24 cellular contexts compared by ENCODE assay signal in the genomic region with DNA sequence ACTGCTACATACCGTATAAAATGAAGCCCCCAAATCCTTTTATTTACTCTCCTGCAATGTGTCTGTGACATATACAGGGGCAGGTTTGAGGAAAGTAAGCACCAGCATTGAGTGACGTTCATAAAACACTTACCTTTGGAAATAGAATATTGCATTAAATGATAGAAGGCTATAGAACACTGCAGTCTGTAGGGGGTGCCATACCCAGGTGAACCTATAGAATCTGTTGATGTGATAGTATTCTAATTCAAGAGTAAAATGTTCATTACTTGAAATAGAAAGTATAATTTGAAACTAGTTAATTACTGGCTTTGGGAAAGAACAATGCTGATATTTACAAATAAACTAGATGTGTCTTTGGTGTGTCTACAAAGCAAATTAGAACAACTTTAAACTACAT. TPM values are rescaled to one million over a fixed set of nuclear protein-coding genes. Genes with fewer than 3 reads are reported as not detected.
DNase-seq lines count a peak whose midpoint lies in the region; FAIRE-seq and TF ChIP-seq lines count a peak whose summit lies in the region.
"Had no signal": no experiment of that assay in that cellular context is flagged by ENCODE, and none has a peak within 500 bp of the region (broad histone marks: within the 10 kb centered on the region; RNA-seq: fewer than 3 reads in every experiment).

No MANE protein-coding gene starts in this region.

- no peak overlapping the region for H3K4me2 ChIP-seq in mammary epithelial cell (ENCODE audit: insufficient read depth, low read depth, low read length)
- no peak overlapping the region for H3K4me2 ChIP-seq in PC-9
- H3K4me2 ChIP-seq in endothelial cell of umbilical vein (ENCODE audit: insufficient read depth, low read length): no peak overlapping the region
- no peak overlapping the region for H3K4me2 ChIP-seq in mesenchymal stem cell (ENCODE audit: low read length, poor library complexity, severe bottlenecking)
- H3K4me2 ChIP-seq: A549 had no signal

- H3K79me2 ChIP-seq in mammary epithelial cell (ENCODE audit: insufficient read depth, low read length): no peaks in the 10 kb centered on the region
- no peaks in the 10 kb centered on the region for H3K79me2 ChIP-seq in PC-9 (ENCODE audit: low read depth)
- H3K79me2 ChIP-seq in endothelial cell of umbilical vein (ENCODE audit: control insufficient read depth, insufficient read depth, low read length): no peaks in the 10 kb centered on the region

- no peak for TF ChIP-seq CTCF in MCF 10A (IDR thresholded peaks at IDR 0.05; ENCODE audit: unreplicated experiment)
- TF ChIP-seq CTCF in mammary epithelial cell (conservative IDR thresholded peaks at IDR 0.05 in 1 of 2, IDR thresholded peaks at IDR 0.05 in 1 of 2; ENCODE audit: extremely low read depth in 1 of 2, insufficient read depth in 1 of 2, low read depth in 1 of 2, low read length in 2 of 2): peak in 1 of 2 donors; percentile 53
- peak; percentile 38; the same call in 1 of the 2 replicates for TF ChIP-seq CTCF in PC-9 (conservative IDR thresholded peaks at IDR 0.05)
- no peak for TF ChIP-seq CTCF in endothelial cell of umbilical vein (IDR thresholded peaks at IDR 0.05; ENCODE audit: extremely low read depth in 1 of 2, insufficient read depth in 1 of 2, low read depth in 1 of 2, low read length in 2 of 2)

- POLR2A ChIA-PET in MCF 10A (lab: Yijun Ruan, JAX) (no interaction called here), PC-9 (lab: Charles Lee; ENCODE audit: unreplicated experiment) (no interaction called here), endothelial cell of umbilical vein (lab: Charles Lee) (no interaction called here)

- no peak overlapping the region for H2BK12ac ChIP-seq in mesenchymal stem cell (ENCODE audit: low read length in 2 of 2)

- H3K4me1 ChIP-seq in mammary epithelial cell (ENCODE audit: insufficient read depth, low read length) (no peaks in the 10 kb centered on the region), PC-9 (replicated peaks; ENCODE audit: insufficient read depth) (no peaks in the 10 kb centered on the region), endothelial cell of umbilical vein (ENCODE audit: control insufficient read depth, extremely low read depth, insufficient read depth, low read length) (no peaks in the 10 kb centered on the region), mesenchymal stem cell (ENCODE audit: control insufficient read depth, insufficient read depth, low read depth, low read length) (no peaks in the 10 kb centered on the region), HAP-1 (no peaks in the 10 kb centered on the region)
- H3K4me1 ChIP-seq: A549, left lung, thyroid gland had no signal

- no peaks in the 10 kb centered on the region for H3K9me1 ChIP-seq in endothelial cell of umbilical vein (replicated peaks; ENCODE audit: control insufficient read depth, extremely low read depth, insufficient read depth, low read length)

- H4K20me1 ChIP-seq in mammary epithelial cell (ENCODE audit: insufficient read depth, low read length) (no peaks in the 10 kb centered on the region), PC-9 (ENCODE audit: insufficient read depth) (no peaks in the 10 kb centered on the region), endothelial cell of umbilical vein (replicated peaks; ENCODE audit: control insufficient read depth, extremely low read depth, insufficient read depth, low read length) (no peaks in the 10 kb centered on the region)

- H3K9me3 ChIP-seq in mammary epithelial cell (replicated peaks; ENCODE audit: insufficient read depth, low read length) (no peaks in the 10 kb centered on the region), PC-9 (ENCODE audit: insufficient read depth, low read depth) (no peaks in the 10 kb centered on the region), endothelial cell of umbilical vein (replicated peaks; ENCODE audit: control insufficient read depth, insufficient read depth, low read length) (no peaks in the 10 kb centered on the region), mesenchymal stem cell (ENCODE audit: control insufficient read depth, low read length) (no peaks in the 10 kb centered on the region), HAP-1 (no peaks in the 10 kb centered on the region)
- H3K9me3 ChIP-seq: A549, left lung, thyroid gland had no signal

- no peaks in the 10 kb centered on the region for H3K36me3 Mint-ChIP-seq in MCF 10A (ENCODE audit: insufficient read depth, unreplicated experiment)
- H3K36me3 Mint-ChIP-seq: CD14-positive monocyte, IgD-negative memory B cell had no signal

- H3K36me3 ChIP-seq in mammary epithelial cell (ENCODE audit: insufficient read depth, low read length) (no peaks in the 10 kb centered on the region), PC-9 (ENCODE audit: low read depth) (no peaks in the 10 kb centered on the region), endothelial cell of umbilical vein (ENCODE audit: control insufficient read depth in 2 of 2, extremely low read depth in 1 of 2, insufficient read depth in 2 of 2, low read length in 2 of 2) (no peaks in the 10 kb centered on the region), mesenchymal stem cell (ENCODE audit: control insufficient read depth in 1 of 2, insufficient read depth in 2 of 2, low read depth in 1 of 2, low read length in 2 of 2) (no peaks in the 10 kb centered on the region), HAP-1 (replicated peaks) (no peaks in the 10 kb centered on the region)
- H3K36me3 ChIP-seq: left lung, thyroid gland had no signal

- no peak overlapping the region for H2BK120ac ChIP-seq in mesenchymal stem cell (ENCODE audit: low read depth, low read length)

- H3K27me3 ChIP-seq in mammary epithelial cell (ENCODE audit: insufficient read depth, low read length) (no peaks in the 10 kb centered on the region), PC-9 (ENCODE audit: insufficient read depth, low read depth) (no peaks in the 10 kb centered on the region), endothelial cell of umbilical vein (ENCODE audit: control insufficient read depth in 2 of 2, insufficient read depth in 2 of 2, low read length in 2 of 2) (no peaks in the 10 kb centered on the region), mesenchymal stem cell (ENCODE audit: control insufficient read depth in 1 of 2, insufficient read depth in 1 of 2, low read length in 2 of 2) (no peaks in the 10 kb centered on the region), HAP-1 (ENCODE audit: low read depth) (no peaks in the 10 kb centered on the region)
- H3K27me3 ChIP-seq: left lung, thyroid gland had no signal

- peak; percentile 16 for DNase-seq in MCF 10A (ENCODE audit: unreplicated experiment)
- no peak for DNase-seq in mammary epithelial cell
- DNase-seq in PC-9: no peak
- DNase-seq in endothelial cell of umbilical vein (ENCODE audit: low read depth, low spot score): no peak
- DNase-seq in mesenchymal stem cell: no peak
- no peak for DNase-seq in HAP-1 (ENCODE audit: low spot score in 2 of 2)
- DNase-seq in stimulated activated CD4-positive, alpha-beta T cell treated with anti-CD3 and anti-CD28 coated beads, Interleukin-12 subunit alpha, Interleukin-12 subunit beta, amount 100 ng/mL, for 4 hours: no peak
- no peak for DNase-seq in epidermal melanocyte (ENCODE audit: insufficient read length, low spot score)
- DNase-seq: activated CD4-positive, alpha-beta T cell treated with anti-CD3 and anti-CD28 coated beads, Interleukin-2, amount 10 ng/mL, durations not matched to agents 24 days and 14 days; activated CD8-positive, alpha-beta memory T cell treated with anti-CD3 and anti-CD28 coated beads, Interleukin-2, amount 50 U/mL, for 48 hours; activated gamma-delta T cell treated with Interleukin-2 at 50 U/mL for 16 hours; amygdala; DMS153; GOT3; left lung; NCI-H2081; NCI-H510A; retina; stimulated activated naive CD4-positive, alpha-beta T cell; SW 1271; thyroid gland had no signal

- dilution Hi-C loops in mammary epithelial cell (cut with HindIII; ENCODE audit: low sequenced_read_pairs): no loop called here
- dilution Hi-C loops in endothelial cell of umbilical vein (cut with MboI; ENCODE audit: extremely low pct_ligation_motif_present, low sequenced_read_pairs): no loop called here

- CTCF ChIA-PET in MCF 10A (lab: Yijun Ruan, JAX) (interaction anchor here (0.6 to 1.3 kb wide), 2 partner anchors 16 to 20 kb away, joined by 3 to 4 read pairs; no protein-coding TSS in a partner anchor), mammary epithelial cell (lab: Charles Lee; ENCODE audit: low non-redundant PET) (no interaction called here), PC-9 (lab: Charles Lee) (no interaction called here), endothelial cell of umbilical vein (lab: Charles Lee) (interaction anchor here (1.1 kb wide), 1 partner anchor 42 kb away, joined by 3 read pairs; no protein-coding TSS in a partner anchor)

- H4K8ac ChIP-seq in mesenchymal stem cell (ENCODE audit: low read length): no peak overlapping the region

- no peak overlapping the region for H2BK15ac ChIP-seq in mesenchymal stem cell (ENCODE audit: low read depth, poor library complexity, severe bottlenecking)

- H3K9me2 ChIP-seq in PC-9 (ENCODE audit: insufficient read depth): no peaks in the 10 kb centered on the region

- in situ Hi-C loops in mammary epithelial cell (cut with MboI; ENCODE audit: low sequenced_read_pairs in 2 of 2) (no loop called here), HAP-1 (cut with MboI; ENCODE audit: low sequenced_read_pairs) (no loop called here)

- no peaks in the 10 kb centered on the region for H3K4me1 Mint-ChIP-seq in MCF 10A (ENCODE audit: insufficient read depth, unreplicated experiment)
- H3K4me1 Mint-ChIP-seq: activated CD4-positive, alpha-beta T cell treated with anti-CD3 and anti-CD28 coated beads, Interleukin-2, amount 10 ng/mL, durations not matched to agents 24 days and 14 days; CD14-positive monocyte; IgD-negative memory B cell had no signal

- no peaks in the 10 kb centered on the region for H3K79me1 ChIP-seq in mesenchymal stem cell (replicated peaks; ENCODE audit: low read length, poor library complexity, severe bottlenecking)

- H3K9ac ChIP-seq in mammary epithelial cell (ENCODE audit: insufficient read depth, low read length) (no peak overlapping the region), endothelial cell of umbilical vein (replicated peaks; ENCODE audit: extremely low read depth, insufficient read depth, low read length) (no peak overlapping the region), mesenchymal stem cell (ENCODE audit: low read length) (no peak overlapping the region)

- H3K27me3 Mint-ChIP-seq in MCF 10A (ENCODE audit: insufficient read depth, unreplicated experiment): no peaks in the 10 kb centered on the region
- H3K27me3 Mint-ChIP-seq: activated CD4-positive, alpha-beta T cell treated with anti-CD3 and anti-CD28 coated beads, Interleukin-2, amount 10 ng/mL, durations not matched to agents 24 days and 14 days; IgD-negative memory B cell had no signal

- peaks cover 7% of the 10 kb centered on the region for H3K9me3 Mint-ChIP-seq in MCF 10A (ENCODE audit: unreplicated experiment)

- H2AFZ ChIP-seq in mammary epithelial cell (ENCODE audit: low read depth, low read length) (no peak overlapping the region), PC-9 (no peak overlapping the region), endothelial cell of umbilical vein (ENCODE audit: low read depth, low read length) (no peak overlapping the region), mesenchymal stem cell (ENCODE audit: low read depth, low read length) (no peak overlapping the region)

- WGBS in mammary epithelial cell (ENCODE audit: low coverage, missing lambda C conversion rate): 90% methylated on average over 2 of the region's 2 CpGs
- WGBS in mesenchymal stem cell: 86% methylated on average over 1 of the region's 2 CpGs

- no peak overlapping the region for H3K23ac ChIP-seq in mesenchymal stem cell (ENCODE audit: low read length in 2 of 2)

- no peak overlapping the region for H3K4ac ChIP-seq in mesenchymal stem cell (ENCODE audit: low read depth in 1 of 2, low read length in 2 of 2)

- no peak overlapping the region for H4K91ac ChIP-seq in mesenchymal stem cell (ENCODE audit: low read length)

- no TSS peak for BruUV-seq in MCF 10A (replicated peaks; lab: Mats Ljungman, UMichigan)
- BruUV-seq in mammary epithelial cell (replicated peaks; lab: Mats Ljungman, UMichigan): no TSS peak
- no TSS peak for BruUV-seq in PC-9 (replicated peaks; lab: Mats Ljungman, UMichigan)
- no TSS peak for BruUV-seq in endothelial cell of umbilical vein (replicated peaks; lab: Mats Ljungman, UMichigan)

- no peak overlapping the region for H2BK5ac ChIP-seq in mesenchymal stem cell (ENCODE audit: low read depth, low read length, poor library complexity, severe bottlenecking)

- H3K4me3 Mint-ChIP-seq in MCF 10A (ENCODE audit: unreplicated experiment): no peak overlapping the region
- H3K4me3 Mint-ChIP-seq: activated CD4-positive, alpha-beta T cell treated with anti-CD3 and anti-CD28 coated beads, Interleukin-2, amount 10 ng/mL, durations not matched to agents 24 days and 14 days; CD14-positive monocyte; IgD-negative memory B cell had no signal

- no peak overlapping the region for H2AK5ac ChIP-seq in mesenchymal stem cell (ENCODE audit: low read length, severe bottlenecking)

- no peak for TF ChIP-seq POLR2A in endothelial cell of umbilical vein (IDR thresholded peaks at IDR 0.05; ENCODE audit: low read depth, low read length)

- no peak overlapping the region for H3K14ac ChIP-seq in mesenchymal stem cell (ENCODE audit: low read length in 2 of 2)

- no peak overlapping the region for H3K18ac ChIP-seq in mesenchymal stem cell (ENCODE audit: low read depth in 1 of 2, low read length in 2 of 2)

- H3K4me3 ChIP-seq in mammary epithelial cell (replicated peaks in 1 of 3; ENCODE audit: insufficient read depth in 1 of 3, low read depth in 2 of 3, low read length in 3 of 3) (no peak overlapping the region), PC-9 (no peak overlapping the region), endothelial cell of umbilical vein (replicated peaks in 1 of 3; ENCODE audit: insufficient read depth in 1 of 3, low read depth in 1 of 3, low read length in 3 of 3) (no peak overlapping the region), mesenchymal stem cell (ENCODE audit: insufficient read depth in 1 of 2, low read depth in 1 of 2, low read length in 2 of 2) (no peak overlapping the region), HAP-1 (no peak overlapping the region)
- H3K4me3 ChIP-seq: A549, left lung, thyroid gland had no signal

- intact Hi-C loops in MCF 10A (cut with micrococcal nuclease) (no loop called here), mammary epithelial cell (cut with micrococcal nuclease) (loop anchor here (5.0 to 10.0 kb wide), 3 partner anchors 131 to 391 kb away; no protein-coding TSS in a partner anchor), PC-9 (cut with micrococcal nuclease; ENCODE audit: unreplicated experiment) (no loop called here), endothelial cell of umbilical vein (cut with micrococcal nuclease) (no loop called here)

- no peak overlapping the region for H3K27ac ChIP-seq in mammary epithelial cell (ENCODE audit: insufficient read depth, low read depth, low read length)
- H3K27ac ChIP-seq in PC-9: no peak overlapping the region
- H3K27ac ChIP-seq in endothelial cell of umbilical vein (ENCODE audit: insufficient read depth, low read depth, low read length): no peak overlapping the region
- no peak overlapping the region for H3K27ac ChIP-seq in mesenchymal stem cell (ENCODE audit: low read length, poor library complexity, severe bottlenecking)
- H3K27ac ChIP-seq: A549, left lung, thyroid gland had no signal

- H3F3A ChIP-seq in PC-9 (ENCODE audit: insufficient read depth, low read depth): no peaks in the 10 kb centered on the region

- FAIRE-seq in endothelial cell of umbilical vein (lab: Jason Lieb, UNC): peak; percentile 59
- FAIRE-seq: A549 had no signal

- H3K27ac Mint-ChIP-seq in MCF 10A (ENCODE audit: low read depth, unreplicated experiment): no peak overlapping the region
- H3K27ac Mint-ChIP-seq: activated CD4-positive, alpha-beta T cell treated with anti-CD3 and anti-CD28 coated beads, Interleukin-2, amount 10 ng/mL, durations not matched to agents 24 days and 14 days; CD14-positive monocyte; IgD-negative memory B cell had no signal

RNA-seq across cellular contexts. Expression of a gene that starts 47.0 kb away (rescaled TPM):
- total RNA-seq in MCF 10A (2022) (not detected in 2 replicates), mammary epithelial cell (not detected), PC-9 (2021) (not detected in 2 replicates), endothelial cell of umbilical vein (not detected in 2 replicates)
- polyA plus RNA-seq in mammary epithelial cell (not detected), endothelial cell of umbilical vein (not detected in 2 replicates)
- polyA minus RNA-seq in mammary epithelial cell (not detected), endothelial cell of umbilical vein (not detected in 2 replicates)
- polyA plus RNA-seq in endothelial cell of umbilical vein (2011; cell fraction: cytosol; rRNA removed): not detected in 2 replicates
- not detected in 2 replicates for polyA plus RNA-seq in endothelial cell of umbilical vein (2011; cell fraction: nucleus; rRNA removed)
- not detected in 2 replicates for polyA plus RNA-seq in endothelial cell of umbilical vein (2012)
- not detected for polyA minus RNA-seq in endothelial cell of umbilical vein (2011; cell fraction: cytosol; rRNA and poly(A)+ RNA removed)
- not detected in 2 replicates for polyA minus RNA-seq in endothelial cell of umbilical vein (2011; cell fraction: nucleus; rRNA and poly(A)+ RNA removed)
- not detected for polyA plus RNA-seq in mesenchymal stem cell (2013, experiment 1 of 2)
- polyA plus RNA-seq in mesenchymal stem cell (2013, experiment 2 of 2): not detected
- total RNA-seq: activated CD4-positive, alpha-beta T cell treated with anti-CD3 and anti-CD28 coated beads, Interleukin-2, amount 10 ng/mL, durations not matched to agents 24 days and 14 days; thyroid gland had no signal
- polyA plus RNA-seq: A549, IgD-negative memory B cell had no signal

Comparison
In these comparisons a context has a peak if more than half of its experiments do, and no peak if none do; other contexts are left out.
1. CTCF ChIA-PET loops: an anchor here in MCF 10A (0.6 to 1.3 kb wide) and endothelial cell of umbilical vein (1.1 kb wide); none called in mammary epithelial cell and PC-9.